ENCODE assay signal across 1 cellular context in the genomic region with DNA sequence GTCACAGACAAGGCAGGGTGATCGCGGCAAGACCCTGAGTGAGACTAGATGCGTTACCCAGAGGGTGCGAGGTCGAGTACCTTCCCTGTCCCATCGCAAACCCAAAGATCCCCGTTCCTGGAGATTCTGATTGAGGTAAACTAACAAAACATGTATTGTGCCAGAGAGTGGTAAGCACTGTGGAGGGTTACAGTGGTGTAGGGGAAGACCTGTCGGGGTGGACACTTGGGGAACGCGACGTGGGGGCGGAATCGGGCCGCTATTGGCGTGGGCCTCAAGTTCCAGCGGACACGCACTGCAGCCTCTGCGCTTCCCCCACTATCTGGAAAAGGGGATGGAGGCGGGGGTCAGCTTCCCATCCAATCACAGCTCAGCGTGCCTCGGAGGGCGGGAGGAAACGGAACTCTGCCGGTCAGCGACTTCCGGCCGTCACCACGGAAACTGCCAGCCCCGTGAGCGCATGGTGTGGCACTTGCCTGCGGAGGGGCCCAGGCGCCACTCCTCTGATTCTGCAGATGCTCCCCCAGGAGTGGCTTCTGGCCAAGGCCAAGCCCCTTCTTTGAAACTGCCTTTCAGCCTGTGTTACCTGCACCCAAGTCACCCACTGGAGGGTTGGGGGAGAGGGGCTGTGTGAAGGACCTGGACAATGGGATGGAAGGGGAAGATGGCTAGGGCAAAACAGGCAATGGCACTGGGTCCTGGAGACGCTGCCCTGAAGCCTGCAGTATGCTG.
A peak's percentile ranks its signal among the peaks of the same experiment; 100 is the strongest.
TF ChIP-seq lines count a peak whose summit lies in the region.

No MANE protein-coding gene starts in this region.

TF ChIP-seq in K562, 482 proteins besides CTCF, POLR2A, EP300 and RAD21 (continued from another document and continues in another):
- TF ChIP-seq, protein P1, sequence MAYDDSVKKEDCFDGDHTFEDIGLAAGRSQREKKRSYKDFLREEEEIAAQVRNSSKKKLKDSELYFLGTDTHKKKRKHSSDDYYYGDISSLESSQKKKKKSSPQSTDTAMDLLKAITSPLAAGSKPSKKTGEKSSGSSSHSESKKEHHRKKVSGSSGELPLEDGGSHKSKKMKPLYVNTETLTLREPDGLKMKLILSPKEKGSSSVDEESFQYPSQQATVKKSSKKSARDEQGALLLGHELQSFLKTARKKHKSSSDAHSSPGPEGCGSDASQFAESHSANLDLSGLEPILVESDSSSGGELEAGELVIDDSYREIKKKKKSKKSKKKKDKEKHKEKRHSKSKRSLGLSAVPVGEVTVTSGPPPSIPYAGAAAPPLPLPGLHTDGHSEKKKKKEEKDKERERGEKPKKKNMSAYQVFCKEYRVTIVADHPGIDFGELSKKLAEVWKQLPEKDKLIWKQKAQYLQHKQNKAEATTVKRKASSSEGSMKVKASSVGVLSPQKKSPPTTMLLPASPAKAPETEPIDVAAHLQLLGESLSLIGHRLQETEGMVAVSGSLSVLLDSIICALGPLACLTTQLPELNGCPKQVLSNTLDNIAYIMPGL (CRISPR knock-in tag; IDR thresholded peaks at IDR 0.05), result no peak
- no peak for TF ChIP-seq ZFP36 (IDR thresholded peaks at IDR 0.05; ENCODE audit: low read depth, low read length, partially characterized antibody)
- no peak for TF ChIP-seq NCOA4 (IDR thresholded peaks at IDR 0.05; ENCODE audit: partially characterized antibody)
- TF ChIP-seq NFYB (IDR thresholded peaks at IDR 0.05; ENCODE audit: extremely low read depth, insufficient read length), result peak; percentile 84
- TF ChIP-seq, protein P2, sequence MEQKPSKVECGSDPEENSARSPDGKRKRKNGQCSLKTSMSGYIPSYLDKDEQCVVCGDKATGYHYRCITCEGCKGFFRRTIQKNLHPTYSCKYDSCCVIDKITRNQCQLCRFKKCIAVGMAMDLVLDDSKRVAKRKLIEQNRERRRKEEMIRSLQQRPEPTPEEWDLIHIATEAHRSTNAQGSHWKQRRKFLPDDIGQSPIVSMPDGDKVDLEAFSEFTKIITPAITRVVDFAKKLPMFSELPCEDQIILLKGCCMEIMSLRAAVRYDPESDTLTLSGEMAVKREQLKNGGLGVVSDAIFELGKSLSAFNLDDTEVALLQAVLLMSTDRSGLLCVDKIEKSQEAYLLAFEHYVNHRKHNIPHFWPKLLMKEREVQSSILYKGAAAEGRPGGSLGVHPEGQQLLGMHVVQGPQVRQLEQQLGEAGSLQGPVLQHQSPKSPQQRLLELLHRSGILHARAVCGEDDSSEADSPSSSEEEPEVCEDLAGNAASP (IDR thresholded peaks at IDR 0.05), result no peak
- TF ChIP-seq ZNF696 (CRISPR knock-in tag; conservative IDR thresholded peaks at IDR 0.05), result no peak
- TF ChIP-seq ZBTB8A (IDR thresholded peaks at IDR 0.05; ENCODE audit: partially characterized antibody), result no peak
- no peak for TF ChIP-seq ZNF217 (CRISPR knock-in tag; IDR thresholded peaks at IDR 0.05)
- TF ChIP-seq, protein P3, sequence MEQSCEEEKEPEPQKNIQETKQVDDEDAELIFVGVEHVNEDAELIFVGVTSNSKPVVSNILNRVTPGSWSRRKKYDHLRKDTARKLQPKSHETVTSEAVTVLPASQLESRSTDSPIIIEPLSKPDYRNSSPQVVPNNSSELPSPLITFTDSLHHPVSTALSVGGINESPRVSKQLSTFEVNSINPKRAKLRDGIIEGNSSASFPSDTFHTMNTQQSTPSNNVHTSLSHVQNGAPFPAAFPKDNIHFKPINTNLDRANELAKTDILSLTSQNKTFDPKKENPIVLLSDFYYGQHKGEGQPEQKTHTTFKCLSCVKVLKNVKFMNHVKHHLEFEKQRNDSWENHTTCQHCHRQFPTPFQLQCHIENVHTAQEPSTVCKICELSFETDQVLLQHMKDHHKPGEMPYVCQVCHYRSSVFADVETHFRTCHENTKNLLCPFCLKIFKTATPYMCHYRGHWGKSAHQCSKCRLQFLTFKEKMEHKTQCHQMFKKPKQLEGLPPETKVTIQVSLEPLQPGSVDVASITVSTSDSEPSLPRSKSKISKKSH (CRISPR knock-in tag; IDR thresholded peaks at IDR 0.05), result no peak
- TF ChIP-seq, protein P4, sequence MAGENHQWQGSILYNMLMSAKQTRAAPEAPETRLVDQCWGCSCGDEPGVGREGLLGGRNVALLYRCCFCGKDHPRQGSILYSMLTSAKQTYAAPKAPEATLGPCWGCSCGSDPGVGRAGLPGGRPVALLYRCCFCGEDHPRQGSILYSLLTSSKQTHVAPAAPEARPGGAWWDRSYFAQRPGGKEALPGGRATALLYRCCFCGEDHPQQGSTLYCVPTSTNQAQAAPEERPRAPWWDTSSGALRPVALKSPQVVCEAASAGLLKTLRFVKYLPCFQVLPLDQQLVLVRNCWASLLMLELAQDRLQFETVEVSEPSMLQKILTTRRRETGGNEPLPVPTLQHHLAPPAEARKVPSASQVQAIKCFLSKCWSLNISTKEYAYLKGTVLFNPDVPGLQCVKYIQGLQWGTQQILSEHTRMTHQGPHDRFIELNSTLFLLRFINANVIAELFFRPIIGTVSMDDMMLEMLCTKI (IDR thresholded peaks at IDR 0.05; ENCODE audit: partially characterized antibody), result no peak
- no peak for TF ChIP-seq DDX20 (tag; IDR thresholded peaks at IDR 0.05; ENCODE audit: low read depth)
- TF ChIP-seq, protein P5, sequence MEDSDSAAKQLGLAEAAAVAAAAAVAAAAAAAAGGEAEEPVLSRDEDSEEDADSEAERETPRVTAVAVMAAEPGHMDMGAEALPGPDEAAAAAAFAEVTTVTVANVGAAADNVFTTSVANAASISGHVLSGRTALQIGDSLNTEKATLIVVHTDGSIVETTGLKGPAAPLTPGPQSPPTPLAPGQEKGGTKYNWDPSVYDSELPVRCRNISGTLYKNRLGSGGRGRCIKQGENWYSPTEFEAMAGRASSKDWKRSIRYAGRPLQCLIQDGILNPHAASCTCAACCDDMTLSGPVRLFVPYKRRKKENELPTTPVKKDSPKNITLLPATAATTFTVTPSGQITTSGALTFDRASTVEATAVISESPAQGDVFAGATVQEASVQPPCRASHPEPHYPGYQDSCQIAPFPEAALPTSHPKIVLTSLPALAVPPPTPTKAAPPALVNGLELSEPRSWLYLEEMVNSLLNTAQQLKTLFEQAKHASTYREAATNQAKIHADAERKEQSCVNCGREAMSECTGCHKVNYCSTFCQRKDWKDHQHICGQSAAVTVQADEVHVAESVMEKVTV (CRISPR knock-in tag; IDR thresholded peaks at IDR 0.05), result no peak
- peak; percentile 88 for TF ChIP-seq CXXC5 (CRISPR knock-in tag; IDR thresholded peaks at IDR 0.05)
- no peak for TF ChIP-seq NELFE (IDR thresholded peaks at IDR 0.05; ENCODE audit: insufficient read depth, insufficient read length)
- TF ChIP-seq, protein P6, sequence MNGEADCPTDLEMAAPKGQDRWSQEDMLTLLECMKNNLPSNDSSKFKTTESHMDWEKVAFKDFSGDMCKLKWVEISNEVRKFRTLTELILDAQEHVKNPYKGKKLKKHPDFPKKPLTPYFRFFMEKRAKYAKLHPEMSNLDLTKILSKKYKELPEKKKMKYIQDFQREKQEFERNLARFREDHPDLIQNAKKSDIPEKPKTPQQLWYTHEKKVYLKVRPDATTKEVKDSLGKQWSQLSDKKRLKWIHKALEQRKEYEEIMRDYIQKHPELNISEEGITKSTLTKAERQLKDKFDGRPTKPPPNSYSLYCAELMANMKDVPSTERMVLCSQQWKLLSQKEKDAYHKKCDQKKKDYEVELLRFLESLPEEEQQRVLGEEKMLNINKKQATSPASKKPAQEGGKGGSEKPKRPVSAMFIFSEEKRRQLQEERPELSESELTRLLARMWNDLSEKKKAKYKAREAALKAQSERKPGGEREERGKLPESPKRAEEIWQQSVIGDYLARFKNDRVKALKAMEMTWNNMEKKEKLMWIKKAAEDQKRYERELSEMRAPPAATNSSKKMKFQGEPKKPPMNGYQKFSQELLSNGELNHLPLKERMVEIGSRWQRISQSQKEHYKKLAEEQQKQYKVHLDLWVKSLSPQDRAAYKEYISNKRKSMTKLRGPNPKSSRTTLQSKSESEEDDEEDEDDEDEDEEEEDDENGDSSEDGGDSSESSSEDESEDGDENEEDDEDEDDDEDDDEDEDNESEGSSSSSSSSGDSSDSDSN (IDR thresholded peaks at IDR 0.05; ENCODE audit: borderline replicate concordance in 1 of 2, low read depth in 2 of 2, low read length in 2 of 2), result no peak
- TF ChIP-seq SMC3 (conservative IDR thresholded peaks at IDR 0.05; ENCODE audit: insufficient read depth, low read depth, low read length), result no peak
- TF ChIP-seq RB1 (IDR thresholded peaks at IDR 0.05; ENCODE audit: low read depth), result no peak
- TF ChIP-seq SPI1 (IDR thresholded peaks at IDR 0.05; ENCODE audit: borderline replicate concordance, low read depth, low read length), result no peak
- TF ChIP-seq GATAD2B (IDR thresholded peaks at IDR 0.05; ENCODE audit: borderline replicate concordance), result no peak
- TF ChIP-seq HNRNPK (IDR thresholded peaks at IDR 0.05; ENCODE audit: low read depth, low read length, poor library complexity, severe bottlenecking), result no peak
- TF ChIP-seq ZNF23 (CRISPR knock-in tag; IDR thresholded peaks at IDR 0.05), result no peak
- TF ChIP-seq ZNF695 (CRISPR knock-in tag; IDR thresholded peaks at IDR 0.05), result no peak
- TF ChIP-seq FOXJ2 (tag; IDR thresholded peaks at IDR 0.05), result peak; percentile 60; the same call in 1 of the 2 replicates
- peak; percentile 91 for TF ChIP-seq POLR2H (tag; IDR thresholded peaks at IDR 0.05; ENCODE audit: low read depth)
- TF ChIP-seq PRPF4 (IDR thresholded peaks at IDR 0.05; ENCODE audit: insufficient read depth, low read depth, low read length, poor library complexity, severe bottlenecking), result no peak
- no peak for TF ChIP-seq ZNF699 (CRISPR knock-in tag; IDR thresholded peaks at IDR 0.05; ENCODE audit: insufficient replicate concordance)
- TF ChIP-seq, protein P7, sequence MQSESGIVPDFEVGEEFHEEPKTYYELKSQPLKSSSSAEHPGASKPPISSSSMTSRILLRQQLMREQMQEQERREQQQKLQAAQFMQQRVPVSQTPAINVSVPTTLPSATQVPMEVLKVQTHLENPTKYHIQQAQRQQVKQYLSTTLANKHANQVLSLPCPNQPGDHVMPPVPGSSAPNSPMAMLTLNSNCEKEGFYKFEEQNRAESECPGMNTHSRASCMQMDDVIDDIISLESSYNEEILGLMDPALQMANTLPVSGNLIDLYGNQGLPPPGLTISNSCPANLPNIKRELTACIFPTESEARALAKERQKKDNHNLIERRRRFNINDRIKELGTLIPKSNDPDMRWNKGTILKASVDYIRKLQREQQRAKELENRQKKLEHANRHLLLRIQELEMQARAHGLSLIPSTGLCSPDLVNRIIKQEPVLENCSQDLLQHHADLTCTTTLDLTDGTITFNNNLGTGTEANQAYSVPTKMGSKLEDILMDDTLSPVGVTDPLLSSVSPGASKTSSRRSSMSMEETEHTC (IDR thresholded peaks at IDR 0.05), result no peak
- TF ChIP-seq, protein P8, sequence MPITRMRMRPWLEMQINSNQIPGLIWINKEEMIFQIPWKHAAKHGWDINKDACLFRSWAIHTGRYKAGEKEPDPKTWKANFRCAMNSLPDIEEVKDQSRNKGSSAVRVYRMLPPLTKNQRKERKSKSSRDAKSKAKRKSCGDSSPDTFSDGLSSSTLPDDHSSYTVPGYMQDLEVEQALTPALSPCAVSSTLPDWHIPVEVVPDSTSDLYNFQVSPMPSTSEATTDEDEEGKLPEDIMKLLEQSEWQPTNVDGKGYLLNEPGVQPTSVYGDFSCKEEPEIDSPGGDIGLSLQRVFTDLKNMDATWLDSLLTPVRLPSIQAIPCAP (CRISPR knock-in tag; IDR thresholded peaks at IDR 0.05; ENCODE audit: borderline replicate concordance), result 0 out of 2 replicates have a peak, but pooled peaks have one; percentile 50
- TF ChIP-seq, protein P9, sequence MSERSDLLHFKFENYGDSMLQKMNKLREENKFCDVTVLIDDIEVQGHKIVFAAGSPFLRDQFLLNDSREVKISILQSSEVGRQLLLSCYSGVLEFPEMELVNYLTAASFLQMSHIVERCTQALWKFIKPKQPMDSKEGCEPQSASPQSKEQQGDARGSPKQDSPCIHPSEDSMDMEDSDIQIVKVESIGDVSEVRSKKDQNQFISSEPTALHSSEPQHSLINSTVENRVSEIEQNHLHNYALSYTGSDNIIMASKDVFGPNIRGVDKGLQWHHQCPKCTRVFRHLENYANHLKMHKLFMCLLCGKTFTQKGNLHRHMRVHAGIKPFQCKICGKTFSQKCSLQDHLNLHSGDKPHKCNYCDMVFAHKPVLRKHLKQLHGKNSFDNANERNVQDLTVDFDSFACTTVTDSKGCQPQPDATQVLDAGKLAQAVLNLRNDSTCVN (CRISPR knock-in tag; IDR thresholded peaks at IDR 0.05), result no peak
- TF ChIP-seq, protein P10, sequence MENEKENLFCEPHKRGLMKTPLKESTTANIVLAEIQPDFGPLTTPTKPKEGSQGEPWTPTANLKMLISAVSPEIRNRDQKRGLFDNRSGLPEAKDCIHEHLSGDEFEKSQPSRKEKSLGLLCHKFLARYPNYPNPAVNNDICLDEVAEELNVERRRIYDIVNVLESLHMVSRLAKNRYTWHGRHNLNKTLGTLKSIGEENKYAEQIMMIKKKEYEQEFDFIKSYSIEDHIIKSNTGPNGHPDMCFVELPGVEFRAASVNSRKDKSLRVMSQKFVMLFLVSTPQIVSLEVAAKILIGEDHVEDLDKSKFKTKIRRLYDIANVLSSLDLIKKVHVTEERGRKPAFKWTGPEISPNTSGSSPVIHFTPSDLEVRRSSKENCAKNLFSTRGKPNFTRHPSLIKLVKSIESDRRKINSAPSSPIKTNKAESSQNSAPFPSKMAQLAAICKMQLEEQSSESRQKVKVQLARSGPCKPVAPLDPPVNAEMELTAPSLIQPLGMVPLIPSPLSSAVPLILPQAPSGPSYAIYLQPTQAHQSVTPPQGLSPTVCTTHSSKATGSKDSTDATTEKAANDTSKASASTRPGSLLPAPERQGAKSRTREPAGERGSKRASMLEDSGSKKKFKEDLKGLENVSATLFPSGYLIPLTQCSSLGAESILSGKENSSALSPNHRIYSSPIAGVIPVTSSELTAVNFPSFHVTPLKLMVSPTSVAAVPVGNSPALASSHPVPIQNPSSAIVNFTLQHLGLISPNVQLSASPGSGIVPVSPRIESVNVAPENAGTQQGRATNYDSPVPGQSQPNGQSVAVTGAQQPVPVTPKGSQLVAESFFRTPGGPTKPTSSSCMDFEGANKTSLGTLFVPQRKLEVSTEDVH (IDR thresholded peaks at IDR 0.05; ENCODE audit: low read depth, partially characterized antibody), result peak; percentile 50
- TF ChIP-seq, protein P11, sequence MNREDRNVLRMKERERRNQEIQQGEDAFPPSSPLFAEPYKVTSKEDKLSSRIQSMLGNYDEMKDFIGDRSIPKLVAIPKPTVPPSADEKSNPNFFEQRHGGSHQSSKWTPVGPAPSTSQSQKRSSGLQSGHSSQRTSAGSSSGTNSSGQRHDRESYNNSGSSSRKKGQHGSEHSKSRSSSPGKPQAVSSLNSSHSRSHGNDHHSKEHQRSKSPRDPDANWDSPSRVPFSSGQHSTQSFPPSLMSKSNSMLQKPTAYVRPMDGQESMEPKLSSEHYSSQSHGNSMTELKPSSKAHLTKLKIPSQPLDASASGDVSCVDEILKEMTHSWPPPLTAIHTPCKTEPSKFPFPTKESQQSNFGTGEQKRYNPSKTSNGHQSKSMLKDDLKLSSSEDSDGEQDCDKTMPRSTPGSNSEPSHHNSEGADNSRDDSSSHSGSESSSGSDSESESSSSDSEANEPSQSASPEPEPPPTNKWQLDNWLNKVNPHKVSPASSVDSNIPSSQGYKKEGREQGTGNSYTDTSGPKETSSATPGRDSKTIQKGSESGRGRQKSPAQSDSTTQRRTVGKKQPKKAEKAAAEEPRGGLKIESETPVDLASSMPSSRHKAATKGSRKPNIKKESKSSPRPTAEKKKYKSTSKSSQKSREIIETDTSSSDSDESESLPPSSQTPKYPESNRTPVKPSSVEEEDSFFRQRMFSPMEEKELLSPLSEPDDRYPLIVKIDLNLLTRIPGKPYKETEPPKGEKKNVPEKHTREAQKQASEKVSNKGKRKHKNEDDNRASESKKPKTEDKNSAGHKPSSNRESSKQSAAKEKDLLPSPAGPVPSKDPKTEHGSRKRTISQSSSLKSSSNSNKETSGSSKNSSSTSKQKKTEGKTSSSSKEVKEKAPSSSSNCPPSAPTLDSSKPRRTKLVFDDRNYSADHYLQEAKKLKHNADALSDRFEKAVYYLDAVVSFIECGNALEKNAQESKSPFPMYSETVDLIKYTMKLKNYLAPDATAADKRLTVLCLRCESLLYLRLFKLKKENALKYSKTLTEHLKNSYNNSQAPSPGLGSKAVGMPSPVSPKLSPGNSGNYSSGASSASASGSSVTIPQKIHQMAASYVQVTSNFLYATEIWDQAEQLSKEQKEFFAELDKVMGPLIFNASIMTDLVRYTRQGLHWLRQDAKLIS (CRISPR knock-in tag; IDR thresholded peaks at IDR 0.05), result no peak; the same call in 1 of the 2 replicates
- 0 out of 2 replicates have a peak, but pooled peaks have one; percentile 82 for TF ChIP-seq ZC3H4 (CRISPR knock-in tag; IDR thresholded peaks at IDR 0.05; ENCODE audit: borderline replicate concordance)
